8 cellular contexts compared by ENCODE assay signal in the genomic region with DNA sequence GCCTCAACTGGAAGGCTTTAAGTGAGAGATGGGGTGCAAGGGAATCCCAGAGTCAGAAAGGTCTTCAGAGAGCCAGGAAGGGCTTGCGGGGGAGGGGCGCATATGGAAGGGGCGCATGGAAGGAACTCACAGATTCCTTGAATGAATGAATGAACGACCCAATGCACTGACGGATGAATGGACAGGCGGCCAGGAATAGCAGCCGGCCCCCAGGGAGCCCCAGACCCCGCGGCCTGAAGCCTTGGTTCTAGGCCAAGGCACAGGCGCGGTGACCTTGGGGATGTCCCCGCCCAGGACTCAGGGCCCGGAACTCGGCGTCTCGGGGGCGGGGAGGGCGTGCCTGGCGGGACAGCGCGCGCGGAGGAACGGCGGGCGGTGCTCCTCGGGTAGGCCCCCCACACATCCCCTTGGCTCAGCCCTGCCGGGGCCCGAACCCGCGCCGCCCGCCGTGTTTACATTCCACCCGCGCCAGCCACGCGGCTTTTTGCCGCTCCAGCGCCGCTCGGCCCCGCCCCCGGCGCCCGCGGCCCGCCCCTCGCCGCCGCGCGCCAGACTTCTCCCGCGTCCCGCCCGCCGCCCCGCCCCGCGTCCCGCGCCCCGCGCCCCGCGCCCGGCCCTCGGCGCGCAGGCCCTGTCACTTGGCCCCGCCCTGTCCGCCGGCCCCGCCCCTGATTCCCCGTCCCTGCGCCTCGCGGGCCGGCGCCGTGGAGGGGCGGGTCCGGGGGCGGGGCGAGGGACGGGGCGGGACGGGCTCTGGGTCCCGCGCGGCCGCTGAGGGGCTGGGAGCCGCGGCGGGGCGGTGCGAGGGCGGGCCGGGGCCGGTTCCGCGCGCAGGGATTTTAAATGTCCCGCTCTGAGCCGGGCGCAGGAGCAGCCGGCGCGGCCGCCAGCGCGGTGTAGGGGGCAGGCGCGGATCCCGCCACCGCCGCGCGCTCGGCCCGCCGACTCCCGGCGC. TPM values are rescaled to one million over a fixed set of nuclear protein-coding genes. Genes with fewer than 3 reads are reported as not detected.
A peak's percentile ranks its signal among the peaks of the same experiment; 100 is the strongest.
DNase-seq lines count a peak whose midpoint lies in the region; ATAC-seq, FAIRE-seq and TF ChIP-seq lines count a peak whose summit lies in the region.

TSS of gene CCNE1 (plus strand) at position 867 of the 955 bp plus-strand sequence. CDS start 565 bp downstream, outside the sequence.

- WGBS in psoas muscle, 3 donors: 2 to 8% (median 6%) methylated on average over 33 to 125 of the region's 125 CpGs
- 2% methylated on average over 123 of the region's 125 CpGs for whole genome bisulfite sequencing in urinary bladder

- H3K4me1 ChIP-seq in psoas muscle: no peaks in the 10 kb centered on the region
- H3K4me1 ChIP-seq in urinary bladder (ENCODE audit: insufficient read depth): peaks cover 2% of the 10 kb centered on the region

- H3K4me3 Mint-ChIP-seq in T-helper 1 cell treated with Interleukin-12 subunit alpha and Interleukin-12 subunit beta and Interleukin-4 antibody, amounts not matched to agents 30 μg/mL and 1 μg/mL, for 36 hours: peak within 1 kb of the TSS; percentile 96

- no peaks in the 10 kb centered on the region for H3K27me3 Mint-ChIP-seq in T-helper 1 cell treated with Interleukin-12 subunit alpha and Interleukin-12 subunit beta and Interleukin-4 antibody, amounts not matched to agents 30 μg/mL and 1 μg/mL, for 36 hours (ENCODE audit: low read depth)

- no peaks in the 10 kb centered on the region for H3K9me3 Mint-ChIP-seq in T-helper 1 cell treated with Interleukin-12 subunit alpha and Interleukin-12 subunit beta and Interleukin-4 antibody, amounts not matched to agents 30 μg/mL and 1 μg/mL, for 36 hours

- DNase-seq in GM12891 (ENCODE audit: insufficient read length, low spot score): peak; percentile 93
- peak; percentile 31 for DNase-seq in NCI-H128 (lab: John Stamatoyannopoulos, UW; ENCODE audit: unreplicated experiment)
- peak; percentile 67 for DNase-seq in amniotic epithelial cell (ENCODE audit: low read depth)
- DNase-seq in left ventricle myocardium superior: peak; percentile 98
- DNase-seq in psoas muscle: peak; percentile 96 to 97

- peak; percentile 83 for TF ChIP-seq POLR2A in GM12891 (IDR thresholded peaks at IDR 0.05; ENCODE audit: low read depth, low read length)

- intact Hi-C loops in left ventricle myocardium superior (cut with micrococcal nuclease): no loop called here
- intact Hi-C loops in psoas muscle (cut with DNase I): loop anchor here (2.0 to 5.0 kb wide), 2 partner anchors 31 to 36 kb away; no protein-coding TSS in a partner anchor

- ATAC-seq in HG02642 (IDR thresholded peaks at IDR 0.05; ENCODE audit: poor library complexity, unreplicated experiment) (peak; percentile 79), left ventricle myocardium superior (peak; percentile 98), psoas muscle (peak; percentile 97 to 99 (median 99))

- H3K4me3 ChIP-seq in psoas muscle (peak within 1 kb of the TSS; percentile 71), urinary bladder (ENCODE audit: low read depth, low read length) (peak within 1 kb of the TSS; percentile 88)

- peaks cover 29% of the 10 kb centered on the region for H3K4me1 Mint-ChIP-seq in T-helper 1 cell treated with Interleukin-12 subunit alpha and Interleukin-12 subunit beta and Interleukin-4 antibody, amounts not matched to agents 30 μg/mL and 1 μg/mL, for 36 hours (ENCODE audit: low read depth)

- H3K27ac ChIP-seq in psoas muscle (peak within 1 kb of the TSS; percentile 61), urinary bladder (ENCODE audit: low read depth) (peak within 1 kb of the TSS; percentile 29)

- H3K36me3 Mint-ChIP-seq in T-helper 1 cell treated with Interleukin-12 subunit alpha and Interleukin-12 subunit beta and Interleukin-4 antibody, amounts not matched to agents 30 μg/mL and 1 μg/mL, for 36 hours (ENCODE audit: low read depth): peaks cover 28% of the 10 kb centered on the region

- H3K36me3 ChIP-seq in psoas muscle (ENCODE audit: insufficient read depth in 1 of 2, low read depth in 1 of 2) (no peaks in the 10 kb centered on the region), urinary bladder (ENCODE audit: insufficient read depth) (no peaks in the 10 kb centered on the region)

- no peak for TF ChIP-seq CTCF in psoas muscle (IDR thresholded peaks at IDR 0.05)

- peak within 1 kb of the TSS; percentile 79 for H3K27ac Mint-ChIP-seq in T-helper 1 cell treated with Interleukin-12 subunit alpha and Interleukin-12 subunit beta and Interleukin-4 antibody, amounts not matched to agents 30 μg/mL and 1 μg/mL, for 36 hours

- peak; percentile 92 for FAIRE-seq in GM12891 (lab: Jason Lieb, UNC)

- H3K27me3 ChIP-seq in psoas muscle (ENCODE audit: insufficient read depth in 3 of 3, low read length in 2 of 3): no peaks in the 10 kb centered on the region

- no peaks in the 10 kb centered on the region for H3K9me3 ChIP-seq in psoas muscle

TF ChIP-seq in GM12891, 5 proteins besides CTCF, POLR2A, EP300 and RAD21:
- TF ChIP-seq POU2F2 (IDR thresholded peaks at IDR 0.05; ENCODE audit: low read depth, low read length) (peak; percentile 50; the same call in 1 of the 2 replicates), TAF1 (IDR thresholded peaks at IDR 0.05; ENCODE audit: low read depth, low read length) (no peak), SPI1 (IDR thresholded peaks at IDR 0.05; ENCODE audit: low read depth, low read length) (no peak), POLR2AphosphoS5 (IDR thresholded peaks at IDR 0.05; ENCODE audit: low read depth, low read length) (0 out of 2 replicates have a peak, but pooled peaks have one; percentile 57), PAX5 (IDR thresholded peaks at IDR 0.05; ENCODE audit: insufficient read depth, low read length, severe bottlenecking) (no peak)

RNA-seq across cellular contexts. Expression of gene CCNE1, which starts in this region (rescaled TPM):
- 16.5 TPM for polyA plus RNA-seq in GM12891 (2012; ENCODE audit: low read depth, missing spikeins)
- 3.3 TPM for total RNA-seq in left ventricle myocardium superior
- 1 to 10 TPM in 3 of 4 donors, under 1 TPM in 1; 0.97 to 2.3 (median 2.1) TPM for total RNA-seq in psoas muscle
- polyA plus RNA-seq in psoas muscle: 1 to 10 TPM; 1.9 to 6.7 (median 2.0) TPM
- total RNA-seq in urinary bladder: 3.8 TPM
- 2.2 TPM for polyA plus RNA-seq in urinary bladder

Comparison
In these comparisons a context has a peak if more than half of its experiments do, and no peak if none do; other contexts are left out.
1. Peak in every context shown above with its lines: DNase-seq, ATAC-seq, H3K4me3 ChIP-seq and H3K27ac ChIP-seq.
2. DNase-seq: peak in every context shown above with its lines; median percentile 98 in left ventricle myocardium superior; 96 in psoas muscle; 93 in GM12891; 67 in amniotic epithelial cell; 31 in NCI-H128.